1 cellular context compared by ENCODE assay signal in genomic region chr3:146542179-146542578, GRCh38.
TF ChIP-seq lines count a peak whose summit lies in the region.

No MANE protein-coding gene starts in this region.

TF ChIP-seq in SK-N-SH, 30 proteins besides CTCF, POLR2A, EP300 and RAD21 (continued from another document):
- TF ChIP-seq RXRA (IDR thresholded peaks at IDR 0.05; ENCODE audit: borderline replicate concordance, low read depth): no peak
